Comparison of ENCODE assay signal across 27 cellular contexts in genomic region chr1:212447478-212447877, GRCh38.
"Had no signal": no experiment of that assay in that cellular context is flagged by ENCODE, and none has a peak within 500 bp of the region (broad histone marks: within the 10 kb centered on the region; RNA-seq: fewer than 3 reads in every experiment).

No MANE protein-coding gene starts in this region.

- H3K36me3 ChIP-seq: brain microvascular endothelial cell had no signal

- H3K9me3 Mint-ChIP-seq: activated CD4-positive, alpha-beta memory T cell treated with anti-CD3 and anti-CD28 coated beads, Interleukin-2, amount 10 ng/mL, durations not matched to agents 7 days and 5 days; activated CD4-positive, alpha-beta T cell treated with anti-CD3 and anti-CD28 coated beads, Interleukin-2, amount 10 ng/mL, durations not matched to agents 24 days and 14 days; activated naive CD8-positive, alpha-beta T cell treated with anti-CD3 and anti-CD28 coated beads, Interleukin-2, amount 10 ng/mL, durations not matched to agents 7 days and 5 days; activated T-cell treated with anti-CD3 and anti-CD28 coated beads, Interleukin-2, amount 50 U/mL, for 24 hours; activated T-cell treated with anti-CD3 and anti-CD28 coated beads, Interleukin-2, amount 50 U/mL, for 72 hours; central memory CD8-positive, alpha-beta T cell had no signal

- H3K27me3 Mint-ChIP-seq: activated CD4-positive, alpha-beta memory T cell treated with anti-CD3 and anti-CD28 coated beads, Interleukin-2, amount 10 ng/mL, durations not matched to agents 7 days and 5 days; activated CD4-positive, alpha-beta T cell treated with anti-CD3 and anti-CD28 coated beads for 36 hours; activated CD4-positive, alpha-beta T cell treated with anti-CD3 and anti-CD28 coated beads, Interleukin-2, amount 10 ng/mL, durations not matched to agents 24 days and 14 days; activated naive CD8-positive, alpha-beta T cell treated with anti-CD3 and anti-CD28 coated beads, Interleukin-2, amount 10 ng/mL, durations not matched to agents 7 days and 5 days; activated T-cell treated with anti-CD3 and anti-CD28 coated beads, Interleukin-2, amount 50 U/mL, for 24 hours; central memory CD8-positive, alpha-beta T cell had no signal

- H3K9me3 ChIP-seq: ascending aorta, esophagus squamous epithelium, gastroesophageal sphincter had no signal

- H3K4me3 Mint-ChIP-seq: activated CD4-positive, alpha-beta memory T cell treated with anti-CD3 and anti-CD28 coated beads, Interleukin-2, amount 10 ng/mL, durations not matched to agents 7 days and 5 days; activated CD4-positive, alpha-beta T cell treated with anti-CD3 and anti-CD28 coated beads for 36 hours; activated CD4-positive, alpha-beta T cell treated with anti-CD3 and anti-CD28 coated beads, Interleukin-2, amount 10 ng/mL, durations not matched to agents 24 days and 14 days; activated naive CD8-positive, alpha-beta T cell treated with anti-CD3 and anti-CD28 coated beads, Interleukin-2, amount 10 ng/mL, durations not matched to agents 7 days and 5 days; activated T-cell treated with anti-CD3 and anti-CD28 coated beads, Interleukin-2, amount 50 U/mL, for 24 hours; activated T-cell treated with anti-CD3 and anti-CD28 coated beads, Interleukin-2, amount 50 U/mL, for 72 hours; central memory CD8-positive, alpha-beta T cell had no signal

- DNase-seq: activated CD4-positive, alpha-beta memory T cell treated with anti-CD3 and anti-CD28 coated beads, Interleukin-2, amount 10 ng/mL, durations not matched to agents 7 days and 5 days; activated CD4-positive, alpha-beta T cell treated with anti-CD3 and anti-CD28 coated beads for 36 hours; activated CD4-positive, alpha-beta T cell treated with anti-CD3 and anti-CD28 coated beads, Interleukin-2, amount 10 ng/mL, durations not matched to agents 24 days and 14 days; activated CD4-positive, alpha-beta T cell treated with anti-CD3 and anti-CD28 coated beads, Interleukin-2, amount 50 U/mL, for 4 hours; activated CD4-positive, CD25-positive, alpha-beta regulatory T cell; activated CD4-positive, CD25-positive, alpha-beta regulatory T cell treated with anti-CD3 and anti-CD28 coated beads, Interleukin-2, amount 50 U/mL, for 72 hours; activated CD8-positive, alpha-beta memory T cell treated with anti-CD3 and anti-CD28 coated beads, Interleukin-2, amount 50 U/mL, for 48 hours; activated gamma-delta T cell; activated naive CD4-positive, alpha-beta T cell; activated naive CD4-positive, alpha-beta T cell treated with anti-CD3 and anti-CD28 coated beads, Interleukin-2, amount 50 U/mL, for 16 hours; activated naive CD8-positive, alpha-beta T cell treated with anti-CD3 and anti-CD28 coated beads, Interleukin-2, amount 10 ng/mL, durations not matched to agents 7 days and 5 days; activated T-cell treated with anti-CD3 and anti-CD28 coated beads for 4 hours; activated T-cell treated with anti-CD3 and anti-CD28 coated beads, Interleukin-2, amount 50 U/mL, for 24 hours; activated T-cell treated with anti-CD3 and anti-CD28 coated beads, Interleukin-2, amount 50 U/mL, for 72 hours; brain microvascular endothelial cell; cortex of kidney; effector CD8-positive, alpha-beta T cell; esophagus squamous epithelium; foreskin melanocyte; T-helper 2 cell had no signal

- H3K4me1 Mint-ChIP-seq: activated CD4-positive, alpha-beta memory T cell treated with anti-CD3 and anti-CD28 coated beads, Interleukin-2, amount 10 ng/mL, durations not matched to agents 7 days and 5 days; activated CD4-positive, alpha-beta T cell treated with anti-CD3 and anti-CD28 coated beads for 36 hours; activated naive CD8-positive, alpha-beta T cell treated with anti-CD3 and anti-CD28 coated beads, Interleukin-2, amount 10 ng/mL, durations not matched to agents 7 days and 5 days; central memory CD8-positive, alpha-beta T cell had no signal

- FAIRE-seq: bronchial epithelial cell, colon, endothelial cell of umbilical vein had no signal

- H3K27me3 ChIP-seq: ascending aorta, brain microvascular endothelial cell, esophagus squamous epithelium, gastroesophageal sphincter had no signal

- H3K27ac ChIP-seq: ascending aorta, brain microvascular endothelial cell, epithelial cell of prostate, esophagus squamous epithelium, gastroesophageal sphincter had no signal

- H3K4me3 ChIP-seq: ascending aorta, esophagus squamous epithelium, gastroesophageal sphincter had no signal

- H3K27ac Mint-ChIP-seq: activated CD4-positive, alpha-beta memory T cell treated with anti-CD3 and anti-CD28 coated beads, Interleukin-2, amount 10 ng/mL, durations not matched to agents 7 days and 5 days; activated CD4-positive, alpha-beta T cell treated with anti-CD3 and anti-CD28 coated beads for 36 hours; activated CD4-positive, alpha-beta T cell treated with anti-CD3 and anti-CD28 coated beads, Interleukin-2, amount 10 ng/mL, durations not matched to agents 24 days and 14 days; activated naive CD8-positive, alpha-beta T cell treated with anti-CD3 and anti-CD28 coated beads, Interleukin-2, amount 10 ng/mL, durations not matched to agents 7 days and 5 days; activated T-cell treated with anti-CD3 and anti-CD28 coated beads, Interleukin-2, amount 50 U/mL, for 72 hours had no signal
